ENCODE assay signal across 22 cellular contexts in genomic region chr18:38796762-38797161, GRCh38.
"Had no signal": no experiment of that assay in that cellular context is flagged by ENCODE, and none has a peak within 500 bp of the region (broad histone marks: within the 10 kb centered on the region; RNA-seq: fewer than 3 reads in every experiment).

No MANE protein-coding gene starts in this region.

- DNase-seq: Kasumi-1, NCI-H1092, NCI-H1105 treated with DMSO at 0.1 percent for 48 hours, NCI-H1436, NCI-H187, NCI-H2029, NCI-H2081 treated with DMSO at 0.1 percent for 48 hours, NCI-H2171, NCI-H226, NCI-H446, NCI-H510A, NCI-H524 treated with DMSO at 0.1 percent for 48 hours, NCI-H69, NCI-H774, PC-3, Right ventricle myocardium superior, SIG-M5, SK-N-SH, SW 1271, T-cell had no signal

- ATAC-seq: K562, Panc1, PC-3, T-cell had no signal
